Comparison of ENCODE assay signal across 1 cellular context in genomic region chr11:117820516-117820915, GRCh38.
TF ChIP-seq lines count a peak whose summit lies in the region.

No MANE protein-coding gene starts in this region.

TF ChIP-seq in HepG2, 621 proteins besides CTCF, POLR2A, EP300 and RAD21:
- TF ChIP-seq RARA (CRISPR knock-in tag; IDR thresholded peaks at IDR 0.05) (no peak), ZBTB26 (CRISPR knock-in tag; IDR thresholded peaks at IDR 0.05; ENCODE audit: borderline replicate concordance) (no peak), ZNF580 (CRISPR knock-in tag; IDR thresholded peaks at IDR 0.05; ENCODE audit: borderline replicate concordance, low read depth) (no peak), RBFOX2 (IDR thresholded peaks at IDR 0.05; ENCODE audit: low read depth, low read length) (peak; percentile 45; the same call in 1 of the 2 replicates), ZBTB8A (CRISPR knock-in tag; IDR thresholded peaks at IDR 0.05; ENCODE audit: borderline replicate concordance, low read depth) (no peak)
